Comparison of ENCODE assay signal across 8 cellular contexts in the genomic region with DNA sequence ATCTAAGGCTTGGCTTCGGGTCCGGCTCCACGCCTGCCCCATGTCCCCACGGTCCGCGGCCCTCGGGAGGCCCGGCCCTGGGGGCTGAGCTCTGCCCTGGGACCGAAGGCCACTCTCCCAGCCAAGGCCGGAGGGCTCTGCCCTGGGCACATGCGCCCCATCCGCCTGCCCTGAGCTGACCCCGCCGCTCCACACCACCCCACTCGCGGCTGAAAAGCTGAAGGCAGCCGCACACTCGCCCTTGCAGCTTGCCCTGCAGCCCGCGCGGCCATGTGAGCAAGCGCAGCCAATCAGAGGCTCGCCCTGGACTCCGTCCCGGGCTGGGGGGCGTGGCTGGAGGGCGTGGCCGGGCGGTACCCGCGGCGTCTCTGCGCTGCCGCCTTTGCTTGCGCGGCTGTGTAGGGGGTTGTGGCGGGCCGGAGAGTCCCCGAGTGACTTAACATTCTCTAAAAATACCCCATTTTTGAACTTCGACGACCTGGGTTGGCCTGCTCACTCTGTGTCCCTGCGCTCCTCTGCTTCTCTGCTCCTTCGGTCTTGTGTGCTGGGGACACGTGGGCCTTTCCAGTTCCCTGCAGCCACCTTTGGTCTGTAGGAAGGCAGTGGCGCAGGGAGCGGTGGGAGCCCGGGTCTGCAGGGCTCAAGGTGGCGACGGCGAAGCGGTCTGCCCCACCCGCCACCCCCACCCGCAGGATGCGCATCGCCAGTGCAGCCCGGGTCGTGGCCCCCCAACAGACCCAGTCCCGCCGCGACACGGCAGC. TPM values are rescaled to one million over a fixed set of nuclear protein-coding genes. Genes with fewer than 3 reads are reported as not detected.
DNase-seq lines count a peak whose midpoint lies in the region; ATAC-seq, FAIRE-seq and TF ChIP-seq lines count a peak whose summit lies in the region.

No MANE protein-coding gene starts in this region.

- TF ChIP-seq EP300 in tibial nerve (IDR thresholded peaks at IDR 0.05), result peak; percentile 64 to 78

- ATAC-seq in Right ventricle myocardium inferior (peak; percentile 97), pancreas (peak; percentile 97 to 98 (median 98))

- DNase-seq in GF-D8 (lab: John Stamatoyannopoulos, UW) (peak; percentile 15), GOT3 (lab: John Stamatoyannopoulos, UW) (peak; percentile 63), LNCaP clone FGC (ENCODE audit: low read depth) (no peak), SK-N-MC (ENCODE audit: low read depth, low spot score) (no peak), Right ventricle myocardium inferior (ENCODE audit: missing footprints) (peak; percentile 98), pancreas (peak; percentile 89 to 99 (median 95)), tibial nerve (ENCODE audit: low spot score in 2 of 2) (peak; percentile 87 to 88)
- DNase-seq in activated naive CD4-positive, alpha-beta T cell treated with anti-CD3 and anti-CD28 coated beads, Interleukin-2, amount 50 U/mL, for 16 hours, result peak; percentile 98

- no peak for TF ChIP-seq CTCF in LNCaP clone FGC (IDR thresholded peaks at IDR 0.05; ENCODE audit: control insufficient read depth, extremely low read depth, insufficient read depth)
- no peak for TF ChIP-seq CTCF in pancreas (IDR thresholded peaks at IDR 0.05)
- peak in 1 of 5 experiments; percentile 18 for TF ChIP-seq CTCF in tibial nerve (IDR thresholded peaks at IDR 0.05)

- TF ChIP-seq POLR2A in tibial nerve (IDR thresholded peaks at IDR 0.05), result peak in 1 of 2 donors; percentile 63

- WGBS in pancreas, 2 donors, result 1% methylated on average over 60 to 61 of the region's 61 CpGs
- WGBS in tibial nerve, 2 donors, result 2% methylated on average over 8 to 47 of the region's 61 CpGs

- FAIRE-seq in pancreas (lab: Jason Lieb, UNC), result no peak

- intact Hi-C loops in Right ventricle myocardium inferior (cut with DNase I), result loop anchor here (1.0 to 2.0 kb wide), 2 partner anchors 22 to 149 kb away; partner anchors contain the start of genes DHRS7B and NATD1
- intact Hi-C loops in pancreas (cut with DNase I), result no loop called here

- H3K27ac ChIP-seq in SK-N-MC, result no peak overlapping the region
- peak overlapping the region in 1 of 4 donors; percentile 12 for H3K27ac ChIP-seq in pancreas
- H3K27ac ChIP-seq in tibial nerve, result peak overlapping the region; percentile 50 to 81 (median 60)

- H3K9me3 ChIP-seq in SK-N-MC (ENCODE audit: low read depth, low read length) (no peaks in the 10 kb centered on the region), pancreas (no peaks in the 10 kb centered on the region), tibial nerve (no peaks in the 10 kb centered on the region)

- H3K9ac ChIP-seq in SK-N-MC (ENCODE audit: insufficient read length), result peak overlapping the region; percentile 79

- H3K4me3 ChIP-seq in LNCaP clone FGC (ENCODE audit: low read depth, low read length) (peak overlapping the region; percentile 57), SK-N-MC (peak overlapping the region; percentile 88), pancreas (peak overlapping the region; percentile 42 to 88 (median 52)), tibial nerve (peak overlapping the region; percentile 64 to 80 (median 69))

- peaks cover 0 to 3% (median 0%) of the 10 kb centered on the region in 3 donors for H3K4me1 ChIP-seq in pancreas
- H3K4me1 ChIP-seq in tibial nerve, result peaks cover 0 to 37% (median 12%) of the 10 kb centered on the region in 4 donors

- H3K36me3 ChIP-seq in SK-N-MC (ENCODE audit: insufficient read depth, low read length) (no peaks in the 10 kb centered on the region), pancreas (no peaks in the 10 kb centered on the region), tibial nerve (no peaks in the 10 kb centered on the region)

- no peaks in the 10 kb centered on the region for H3K27me3 ChIP-seq in pancreas
- H3K27me3 ChIP-seq in tibial nerve, result no peaks in the 10 kb centered on the region

RNA-seq across cellular contexts. Expression of gene MAP2K3, which starts 8.8 kb away (rescaled TPM):
- total RNA-seq in Right ventricle myocardium inferior, result 37.7 TPM
- total RNA-seq in pancreas, result 10 to 100 TPM; 16.4 to 25.0 (median 19.9) TPM
- 10 to 100 TPM; 21.9 to 40.9 TPM for polyA plus RNA-seq in pancreas
- 10 to 100 TPM; 17.5 to 39.0 (median 21.6) TPM for total RNA-seq in tibial nerve

RNA-seq across cellular contexts. Expression of gene NATD1, which starts 22.5 kb away (rescaled TPM):
- total RNA-seq in Right ventricle myocardium inferior, result 21.4 TPM
- 1 to 10 TPM; 3.1 to 8.3 (median 5.3) TPM for total RNA-seq in pancreas
- polyA plus RNA-seq in pancreas, result 1 to 10 TPM; 2.3 TPM
- total RNA-seq in tibial nerve, result 10 to 100 TPM in 3 of 4 donors, 1 to 10 TPM in 1; 5.7 to 12.0 (median 10.8) TPM

Comparison
In these comparisons a context has a peak if more than half of its experiments do, and no peak if none do; other contexts are left out.
1. DNase-seq: peak in GF-D8 (single experiment), GOT3 (single experiment), activated naive CD4-positive, alpha-beta T cell treated with anti-CD3 and anti-CD28 coated beads, Interleukin-2, amount 50 U/mL, for 16 hours (single experiment), Right ventricle myocardium inferior (single experiment), pancreas (6 of 6) and tibial nerve (2 of 2); none in LNCaP clone FGC (single experiment) and SK-N-MC (single experiment).
2. Peak in every context shown above with its lines, with median percentiles within 50 percentile points of each other: H3K4me3 ChIP-seq.